ENCODE assay signal across 9 cellular contexts in the genomic region with DNA sequence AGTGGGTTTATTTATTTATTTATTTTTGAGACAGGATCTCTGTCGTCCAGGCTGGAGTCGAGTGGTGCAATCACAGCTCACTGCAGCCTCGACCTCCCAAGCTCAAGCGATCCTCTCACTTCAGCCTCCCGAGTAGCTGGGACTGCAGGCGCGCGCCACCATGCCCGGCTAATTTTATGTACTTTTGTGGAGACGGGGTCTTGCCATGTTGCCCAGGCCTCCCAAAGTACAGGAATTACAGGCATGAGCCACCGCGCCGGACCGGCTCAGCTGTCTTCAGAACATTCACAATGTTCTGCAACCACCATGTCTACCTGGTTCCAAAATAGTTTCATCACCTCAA. TPM values are rescaled to one million over a fixed set of nuclear protein-coding genes. Genes with fewer than 3 reads are reported as not detected.
DNase-seq lines count a peak whose midpoint lies in the region; ATAC-seq and TF ChIP-seq lines count a peak whose summit lies in the region.
"Had no signal": no experiment of that assay in that cellular context is flagged by ENCODE, and none has a peak within 500 bp of the region (broad histone marks: within the 10 kb centered on the region; RNA-seq: fewer than 3 reads in every experiment).

No MANE protein-coding gene starts in this region.

- no peaks in the 10 kb centered on the region for H3K9me3 Mint-ChIP-seq in naive thymus-derived CD8-positive, alpha-beta T cell

- CTCF ChIA-PET in A673 (lab: Charles Lee): no interaction called here

- H3K36me3 ChIP-seq in A673 (ENCODE audit: insufficient read depth, low read length, poor library complexity, severe bottlenecking): peaks cover 20% of the 10 kb centered on the region

- peak overlapping the region in 9 of 10 donors; percentile 53 to 100 (median 98) for H3K27ac Mint-ChIP-seq in naive thymus-derived CD8-positive, alpha-beta T cell

- peaks cover 5 to 22% (median 5%) of the 10 kb centered on the region in 3 donors for H3K36me3 Mint-ChIP-seq in naive thymus-derived CD8-positive, alpha-beta T cell

- intact Hi-C loops in A673 (cut with micrococcal nuclease; ENCODE audit: unreplicated experiment): no loop called here

- no peak for ATAC-seq in naive thymus-derived CD8-positive, alpha-beta T cell
- ATAC-seq in HG02759 (IDR thresholded peaks at IDR 0.05; ENCODE audit: unreplicated experiment): no peak

- H3K4me1 Mint-ChIP-seq in naive thymus-derived CD8-positive, alpha-beta T cell: peaks cover 12 to 37% (median 28%) of the 10 kb centered on the region in 4 donors

- DNase-seq in A673 (ENCODE audit: low spot score): no peak
- DNase-seq in Jurkat, Clone E6-1 (ENCODE audit: low read depth, low spot score): no peak
- DNase-seq in caudate nucleus (lab: John Stamatoyannopoulos, UW): peak in 1 of 61 donors; percentile 8
- DNase-seq in naive thymus-derived CD8-positive, alpha-beta T cell: no peak
- no peak for DNase-seq in iPS-NIHi11 (ENCODE audit: low spot score)
- no peak for DNase-seq in kidney glomerular epithelial cell (lab: John Stamatoyannopoulos, UW)
- DNase-seq in foreskin melanocyte: no peak

- no peaks in the 10 kb centered on the region for H3K9me3 ChIP-seq in A673 (ENCODE audit: low read depth, low read length, poor library complexity, severe bottlenecking)

- POLR2A ChIA-PET in A673 (lab: Charles Lee; ENCODE audit: low non-redundant PET): no interaction called here
- POLR2A ChIA-PET in naive thymus-derived CD8-positive, alpha-beta T cell (lab: Charles Lee): interaction anchor here (9.4 kb wide), 1 partner anchor 13 kb away, joined by 183 read pairs; no protein-coding TSS in a partner anchor

- H3K4me3 ChIP-seq in A673 (ENCODE audit: low read depth, low read length, poor library complexity, severe bottlenecking): peak overlapping the region; percentile 79
- peak overlapping the region; percentile 99 for H3K4me3 ChIP-seq in Jurkat, Clone E6-1 (ENCODE audit: low read length)

- H3K4me1 ChIP-seq in A673 (ENCODE audit: insufficient read depth, low read length, poor library complexity, severe bottlenecking): peaks cover 5% of the 10 kb centered on the region

- H3K27ac ChIP-seq in A673 (ENCODE audit: low read depth, low read length, poor library complexity, severe bottlenecking) (no peak overlapping the region), caudate nucleus (ENCODE audit: low read depth, low read length) (peak overlapping the region; percentile 69)

- H3K27me3 Mint-ChIP-seq in naive thymus-derived CD8-positive, alpha-beta T cell: no peaks in the 10 kb centered on the region

- no peak for TF ChIP-seq CTCF in A673 (conservative IDR thresholded peaks at IDR 0.05; ENCODE audit: low read depth, low read length)

- no peaks in the 10 kb centered on the region for H3K27me3 ChIP-seq in A673 (replicated peaks; ENCODE audit: insufficient read depth, low read depth, low read length, poor library complexity)

- no TSS peak for BruUV-seq in A673 (replicated peaks; lab: Mats Ljungman, UMichigan)

- H3K4me3 Mint-ChIP-seq in naive thymus-derived CD8-positive, alpha-beta T cell: peak overlapping the region; percentile 30 to 100 (median 80)

RNA-seq across cellular contexts. Expression of a gene that starts 0.4 kb away (rescaled TPM):
- total RNA-seq in A673 (2021): 134 and 135 TPM in 2 replicates
- 203 TPM for polyA plus RNA-seq in Jurkat, Clone E6-1 (2012; ENCODE audit: insufficient read depth, insufficient read length)
- 10 to 100 TPM; 68.1 to 79.4 TPM for total RNA-seq in naive thymus-derived CD8-positive, alpha-beta T cell
- polyA plus RNA-seq in naive thymus-derived CD8-positive, alpha-beta T cell: 100 to 1,000 TPM; 145 to 156 (median 151) TPM

RNA-seq across cellular contexts. Expression of a gene that starts 2.7 kb away (rescaled TPM):
- 144 and 158 TPM in 2 replicates for total RNA-seq in A673 (2021)
- polyA plus RNA-seq in Jurkat, Clone E6-1 (2012; ENCODE audit: insufficient read depth, insufficient read length): 464 TPM
- 100 to 1,000 TPM; 113 to 120 TPM for total RNA-seq in naive thymus-derived CD8-positive, alpha-beta T cell
- polyA plus RNA-seq in naive thymus-derived CD8-positive, alpha-beta T cell: 100 to 1,000 TPM; 468 to 666 (median 606) TPM

RNA-seq across cellular contexts. Expression of a gene that starts 26.1 kb away (rescaled TPM):
- 15.7 and 19.8 TPM in 2 replicates for total RNA-seq in A673 (2021)
- 6.5 TPM for polyA plus RNA-seq in Jurkat, Clone E6-1 (2012; ENCODE audit: insufficient read depth, insufficient read length)
- total RNA-seq in naive thymus-derived CD8-positive, alpha-beta T cell: 1 to 10 TPM; 6.4 to 6.6 TPM
- 1 to 10 TPM; 1.6 to 8.2 (median 4.7) TPM for polyA plus RNA-seq in naive thymus-derived CD8-positive, alpha-beta T cell

RNA-seq across cellular contexts. Expression of a gene that starts 56.7 kb away (rescaled TPM):
- total RNA-seq in A673 (2021): 0.09 and 0.11 TPM in 2 replicates
- 0.27 TPM for polyA plus RNA-seq in Jurkat, Clone E6-1 (2012; ENCODE audit: insufficient read depth, insufficient read length)
- 1 to 10 TPM in 1 of 2 experiments, under 1 TPM in 1; 0.70 to 1.1 TPM for total RNA-seq in naive thymus-derived CD8-positive, alpha-beta T cell
- under 1 TPM; 0.34 to 0.84 (median 0.68) TPM for polyA plus RNA-seq in naive thymus-derived CD8-positive, alpha-beta T cell
- total RNA-seq: myocyte had no signal
